Comparison of ENCODE assay signal across 21 cellular contexts in the genomic region with DNA sequence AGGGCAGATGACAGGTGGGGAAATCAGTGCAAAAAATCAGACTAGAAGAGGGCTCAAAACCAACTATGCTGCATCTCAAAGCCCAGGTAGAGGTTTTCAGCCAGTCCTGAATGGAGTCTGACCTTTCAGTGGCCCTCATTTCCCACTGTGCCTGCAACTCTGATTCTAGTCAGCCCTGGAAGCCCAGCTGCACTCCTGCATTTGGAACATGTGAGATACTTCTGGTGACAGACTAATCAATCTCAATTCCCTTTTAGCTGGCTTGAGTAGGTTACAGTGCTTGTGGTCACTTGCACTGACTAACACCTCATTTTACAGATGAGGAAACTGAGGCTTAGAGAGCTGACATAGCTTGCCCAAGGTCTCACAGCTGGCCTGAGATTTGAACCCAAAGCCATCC. TPM values are rescaled to one million over a fixed set of nuclear protein-coding genes. Genes with fewer than 3 reads are reported as not detected.
DNase-seq lines count a peak whose midpoint lies in the region; ATAC-seq, FAIRE-seq and TF ChIP-seq lines count a peak whose summit lies in the region.
"Had no signal": no experiment of that assay in that cellular context is flagged by ENCODE, and none has a peak within 500 bp of the region (broad histone marks: within the 10 kb centered on the region; RNA-seq: fewer than 3 reads in every experiment).

No MANE protein-coding gene starts in this region.

- CTCF ChIA-PET in activated CD4-positive, alpha-beta T cell treated with anti-CD3 and anti-CD28 coated beads, Interleukin-2, amount 10 ng/mL, durations not matched to agents 7 days and 5 days (lab: Charles Lee) = interaction anchor here (1.1 to 1.9 kb wide), 3 partner anchors 12 to 430 kb away, joined by 3 to 13 read pairs (median 3); no protein-coding TSS in a partner anchor

- intact Hi-C loops in upper lobe of right lung (cut with DNase I) = no loop called here

- no peaks in the 10 kb centered on the region for H3K9me3 Mint-ChIP-seq in activated CD4-positive, alpha-beta T cell treated with anti-CD3 and anti-CD28 coated beads, Interleukin-2, amount 10 ng/mL, durations not matched to agents 7 days and 5 days
- peaks cover 2% of the 10 kb centered on the region for H3K9me3 Mint-ChIP-seq in glutamatergic neuron (ENCODE audit: unreplicated experiment)

- H3K36me3 Mint-ChIP-seq in activated CD4-positive, alpha-beta T cell treated with anti-CD3 and anti-CD28 coated beads, Interleukin-2, amount 10 ng/mL, durations not matched to agents 7 days and 5 days (ENCODE audit: low read depth) = peaks cover 5% of the 10 kb centered on the region
- H3K36me3 Mint-ChIP-seq in glutamatergic neuron (ENCODE audit: unreplicated experiment) = no peaks in the 10 kb centered on the region

- H3K9me3 ChIP-seq in upper lobe of right lung = no peaks in the 10 kb centered on the region
- H3K9me3 ChIP-seq: A549, tibial nerve had no signal

- peak overlapping the region; percentile 97 for H3K27ac Mint-ChIP-seq in activated CD4-positive, alpha-beta T cell treated with anti-CD3 and anti-CD28 coated beads, Interleukin-2, amount 10 ng/mL, durations not matched to agents 7 days and 5 days
- no peak overlapping the region for H3K27ac Mint-ChIP-seq in glutamatergic neuron (ENCODE audit: unreplicated experiment)

- peaks cover 16% of the 10 kb centered on the region for H3K27me3 ChIP-seq in upper lobe of right lung

- no peak overlapping the region for H3K4me3 ChIP-seq in upper lobe of right lung
- H3K4me3 ChIP-seq: A549, tibial nerve had no signal

- H3K4me1 ChIP-seq in upper lobe of right lung = no peaks in the 10 kb centered on the region
- H3K4me1 ChIP-seq: A549, foreskin keratinocyte, tibial nerve had no signal

- H3K4me3 Mint-ChIP-seq in activated CD4-positive, alpha-beta T cell treated with anti-CD3 and anti-CD28 coated beads, Interleukin-2, amount 10 ng/mL, durations not matched to agents 7 days and 5 days = peak overlapping the region; percentile 34
- no peak overlapping the region for H3K4me3 Mint-ChIP-seq in glutamatergic neuron (ENCODE audit: unreplicated experiment)

- no peak for TF ChIP-seq POLR2A in H54 (IDR thresholded peaks at IDR 0.05; ENCODE audit: low read depth, low read length)

- no peak for DNase-seq in activated CD4-positive, alpha-beta T cell treated with anti-CD3 and anti-CD28 coated beads, Interleukin-2, amount 10 ng/mL, durations not matched to agents 7 days and 5 days
- no peak for DNase-seq in activated CD4-positive, alpha-beta T cell treated with anti-CD3 and anti-CD28 coated beads, Interleukin-2, amount 50 U/mL, for 4 hours
- DNase-seq in RPMI8226 = peak; percentile 34
- peak; percentile 3 for DNase-seq in glutamatergic neuron
- DNase-seq in H54 (ENCODE audit: insufficient read length, low spot score) = no peak
- DNase-seq in upper lobe of right lung = no peak
- DNase-seq in NCI-H1436 treated with DMSO at 0.1 percent for 48 hours (lab: John Stamatoyannopoulos, UW) = no peak
- DNase-seq: activated CD4-positive, alpha-beta T cell treated with anti-CD3 and anti-CD28 coated beads for 1 hour; foreskin keratinocyte; KBM-7; NCI-H1092 treated with DMSO at 0.1 percent for 48 hours; Right ventricle myocardium superior; T1000 had no signal

- POLR2A ChIA-PET in activated CD4-positive, alpha-beta T cell treated with anti-CD3 and anti-CD28 coated beads, Interleukin-2, amount 10 ng/mL, durations not matched to agents 7 days and 5 days (lab: Charles Lee) = no interaction called here

- peaks cover 64% of the 10 kb centered on the region for H3K4me1 Mint-ChIP-seq in activated CD4-positive, alpha-beta T cell treated with anti-CD3 and anti-CD28 coated beads, Interleukin-2, amount 10 ng/mL, durations not matched to agents 7 days and 5 days
- peaks cover 9% of the 10 kb centered on the region for H3K4me1 Mint-ChIP-seq in glutamatergic neuron (ENCODE audit: low read depth, unreplicated experiment)

- no peak for FAIRE-seq in H54 (lab: Jason Lieb, UNC)
- FAIRE-seq: A549, endometrium had no signal

- H3K36me3 ChIP-seq in upper lobe of right lung = no peaks in the 10 kb centered on the region
- H3K36me3 ChIP-seq: tibial nerve had no signal

- ATAC-seq in GM18909 (IDR thresholded peaks at IDR 0.05; ENCODE audit: poor library complexity, unreplicated experiment) = peak; percentile 32
- ATAC-seq in upper lobe of right lung = no peak
- ATAC-seq: foreskin keratinocyte had no signal

- TF ChIP-seq CTCF in glutamatergic neuron (IDR thresholded peaks at IDR 0.05; ENCODE audit: partially characterized antibody, unreplicated experiment) (no peak), upper lobe of right lung (IDR thresholded peaks at IDR 0.05) (no peak)

- H3K27me3 Mint-ChIP-seq in activated CD4-positive, alpha-beta T cell treated with anti-CD3 and anti-CD28 coated beads, Interleukin-2, amount 10 ng/mL, durations not matched to agents 7 days and 5 days = peaks cover 56% of the 10 kb centered on the region
- H3K27me3 Mint-ChIP-seq in glutamatergic neuron (ENCODE audit: unreplicated experiment) = no peaks in the 10 kb centered on the region

- H3K27ac ChIP-seq in upper lobe of right lung = no peak overlapping the region
- H3K27ac ChIP-seq: A549, foreskin keratinocyte, tibial nerve had no signal

RNA-seq across cellular contexts. Expression of a gene that starts 7.9 kb away (rescaled TPM):
- 10 to 100 TPM; 26.5 to 38.8 TPM for total RNA-seq in activated CD4-positive, alpha-beta T cell treated with anti-CD3 and anti-CD28 coated beads, Interleukin-2, amount 10 ng/mL, durations not matched to agents 7 days and 5 days
- 8.1 TPM for total RNA-seq in glutamatergic neuron (ENCODE audit: unreplicated experiment)
- 0.98 TPM for total RNA-seq in upper lobe of right lung
- total RNA-seq: osteocyte had no signal

RNA-seq across cellular contexts. Expression of a gene that starts 41.1 kb away (rescaled TPM):
- under 1 TPM; 0.20 to 0.40 TPM for total RNA-seq in activated CD4-positive, alpha-beta T cell treated with anti-CD3 and anti-CD28 coated beads, Interleukin-2, amount 10 ng/mL, durations not matched to agents 7 days and 5 days
- total RNA-seq in glutamatergic neuron (ENCODE audit: unreplicated experiment) (not detected), upper lobe of right lung (not detected)
- total RNA-seq: cerebellum, foreskin keratinocyte, liver, osteocyte, Right ventricle myocardium superior, skeletal muscle tissue, tibial nerve had no signal

RNA-seq across cellular contexts. Expression of a gene that starts 54.3 kb away (rescaled TPM):
- total RNA-seq in activated CD4-positive, alpha-beta T cell treated with anti-CD3 and anti-CD28 coated beads, Interleukin-2, amount 10 ng/mL, durations not matched to agents 7 days and 5 days = 1 to 10 TPM; 2.9 to 4.7 TPM
- not detected for total RNA-seq in glutamatergic neuron (ENCODE audit: unreplicated experiment)
- 7.1 TPM for total RNA-seq in upper lobe of right lung
- total RNA-seq: cerebellum, liver, osteocyte, Right ventricle myocardium superior, skeletal muscle tissue, tibial nerve had no signal

Comparison
In these comparisons a context has a peak if more than half of its experiments do, and no peak if none do; other contexts are left out.
1. DNase-seq: peak in RPMI8226 (single experiment) and glutamatergic neuron (single experiment); none in activated CD4-positive, alpha-beta T cell treated with anti-CD3 and anti-CD28 coated beads, Interleukin-2, amount 10 ng/mL, durations not matched to agents 7 days and 5 days (single experiment), activated CD4-positive, alpha-beta T cell treated with anti-CD3 and anti-CD28 coated beads, Interleukin-2, amount 50 U/mL, for 4 hours (0 of 2), H54 (single experiment), upper lobe of right lung (single experiment) and NCI-H1436 treated with DMSO at 0.1 percent for 48 hours (single experiment).